ENCODE assay signal across 8 cellular contexts in genomic region chr17:40331743-40332641, GRCh38. TPM values are rescaled to one million over a fixed set of nuclear protein-coding genes. Genes with fewer than 3 reads are reported as not detected.
DNase-seq lines count a peak whose midpoint lies in the region; ATAC-seq and TF ChIP-seq lines count a peak whose summit lies in the region.

No MANE protein-coding gene starts in this region.

- H3K9me3 Mint-ChIP-seq in memory B cell, result no peaks in the 10 kb centered on the region
- H3K9me3 Mint-ChIP-seq in type B pancreatic cell, result no peaks in the 10 kb centered on the region

- H3K4me3 Mint-ChIP-seq in memory B cell (peak overlapping the region; percentile 25), type B pancreatic cell (no peak overlapping the region)

- DNase-seq in A172 (ENCODE audit: low spot score) (peak; percentile 85), cerebellum (ENCODE audit: low spot score) (peak; percentile 76), memory B cell (ENCODE audit: low spot score in 2 of 2) (no peak), type B pancreatic cell (ENCODE audit: extremely low spot score, unreplicated experiment) (no peak), GM10266 (ENCODE audit: extremely low spot score) (no peak), NCI-H69 (lab: John Stamatoyannopoulos, UW) (no peak)

- H3K4me1 Mint-ChIP-seq in memory B cell, result peaks cover 53% of the 10 kb centered on the region
- peaks cover 43% of the 10 kb centered on the region for H3K4me1 Mint-ChIP-seq in type B pancreatic cell (ENCODE audit: unreplicated experiment)

- ATAC-seq in memory B cell (ENCODE audit: low read depth) (no peak), GM21526 (IDR thresholded peaks at IDR 0.05; ENCODE audit: low FRiP score, unreplicated experiment) (no peak)

- H3K36me3 Mint-ChIP-seq in memory B cell (peaks cover 12% of the 10 kb centered on the region), type B pancreatic cell (peaks cover 13% of the 10 kb centered on the region)

- H3K36me3 ChIP-seq in KOPT-K1 (ENCODE audit: insufficient read depth, low read length), result no peaks in the 10 kb centered on the region

- H3K27ac ChIP-seq in KOPT-K1 (ENCODE audit: low read depth, low read length, poor library complexity, severe bottlenecking), result peak overlapping the region; percentile 65

- TF ChIP-seq CTCF in type B pancreatic cell (conservative IDR thresholded peaks at IDR 0.05) (no peak), GM10266 (IDR thresholded peaks at IDR 0.05; ENCODE audit: control insufficient read depth, insufficient read depth, low read depth, missing control alignments) (no peak)

- H3K27ac Mint-ChIP-seq in memory B cell (peak overlapping the region; percentile 85), type B pancreatic cell (peak overlapping the region; percentile 22)

- no peaks in the 10 kb centered on the region for H3K9me3 ChIP-seq in KOPT-K1 (ENCODE audit: insufficient read depth, low read length, poor library complexity, severe bottlenecking)

- H3K27me3 Mint-ChIP-seq in memory B cell (no peaks in the 10 kb centered on the region), type B pancreatic cell (no peaks in the 10 kb centered on the region)

RNA-seq across cellular contexts. Expression of gene RARA, which starts 23.0 kb away (rescaled TPM):
- total RNA-seq in A172 (2014; rRNA removed; shearing (Covaris generic)), result 13.7 and 33.2 TPM in 2 replicates
- 4.9 TPM for total RNA-seq in cerebellum
- total RNA-seq in type B pancreatic cell (ENCODE audit: low replicate concordance), result 23.8 and 34.3 TPM in 2 replicates

RNA-seq across cellular contexts. Expression of gene GJD3, which starts 32.5 kb away (rescaled TPM):
- total RNA-seq in A172 (2014; rRNA removed; shearing (Covaris generic)), result not detected in 2 replicates
- total RNA-seq in cerebellum, result 0.45 TPM
- 0.36 and 0.43 TPM in 2 replicates for total RNA-seq in type B pancreatic cell (ENCODE audit: low replicate concordance)

RNA-seq across cellular contexts. Expression of gene CDC6, which starts 44.3 kb away (rescaled TPM):
- total RNA-seq in A172 (2014; rRNA removed; shearing (Covaris generic)), result 85.1 and 87.9 TPM in 2 replicates
- total RNA-seq in cerebellum (8.5 TPM), type B pancreatic cell (ENCODE audit: low replicate concordance) (23.2 and 50.3 TPM in 2 replicates)

Comparison
In these comparisons a context has a peak if more than half of its experiments do, and no peak if none do; other contexts are left out.
1. DNase-seq: peak in A172 (single experiment) and cerebellum (single experiment); none in memory B cell (0 of 2), type B pancreatic cell (single experiment), GM10266 (single experiment) and NCI-H69 (single experiment).